In the genomic region with DNA sequence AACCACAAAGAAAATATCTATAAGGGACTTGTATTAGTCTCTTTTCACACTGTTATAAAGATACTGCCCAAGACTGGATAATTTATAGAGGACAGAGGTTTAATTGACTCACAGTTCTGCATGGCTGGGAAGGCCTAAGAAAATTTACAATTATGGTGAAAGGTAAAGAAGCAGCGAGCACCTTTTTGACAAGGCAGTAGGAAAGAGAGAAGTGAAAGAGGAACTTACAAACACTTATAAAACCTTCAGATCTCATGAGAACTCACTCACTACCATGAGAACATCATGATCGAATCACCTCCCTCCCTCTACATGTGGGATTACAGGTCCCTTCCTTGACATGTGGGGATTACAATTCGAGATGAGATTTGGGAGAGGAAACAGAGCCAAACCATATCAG, we compare ENCODE assay signal across 21 cellular contexts.
DNase-seq lines count a peak whose midpoint lies in the region; ATAC-seq, FAIRE-seq and TF ChIP-seq lines count a peak whose summit lies in the region.
"Had no signal": no experiment of that assay in that cellular context is flagged by ENCODE, and none has a peak within 500 bp of the region (broad histone marks: within the 10 kb centered on the region; RNA-seq: fewer than 3 reads in every experiment).

No MANE protein-coding gene starts in this region.

- H3K9me3 ChIP-seq in Karpas-422 (ENCODE audit: low read length), result 0 out of 2 replicates have a peak, but pooled peaks cover 4% of the 10 kb centered on the region
- H3K9me3 ChIP-seq: Caco-2, HAP-1 had no signal

- no peak overlapping the region for H3K4me2 ChIP-seq in Karpas-422 (ENCODE audit: low read depth, low read length, poor library complexity, severe bottlenecking)

- FAIRE-seq in D721Med (lab: Jason Lieb, UNC), result no peak
- FAIRE-seq: A204.1, HTR-8/SVneo, K562 had no signal

- H3K27ac ChIP-seq in Karpas-422 (ENCODE audit: low read length), result no peak overlapping the region
- H3K27ac ChIP-seq: C4-2B, GM23248 had no signal

- H3K4me3 ChIP-seq in Karpas-422 (ENCODE audit: low read length), result no peak overlapping the region
- H3K4me3 ChIP-seq: GM23248, HAP-1, K562 had no signal

- no peaks in the 10 kb centered on the region for H4K20me1 ChIP-seq in Karpas-422 (ENCODE audit: insufficient read depth, low read depth, low read length)

- peak; percentile 60 for DNase-seq in Karpas-422
- DNase-seq in OCI-M1 (lab: John Stamatoyannopoulos, UW), result peak; percentile 30
- DNase-seq in D721Med (ENCODE audit: insufficient read length, low spot score), result no peak
- DNase-seq in NCI-H2227 (lab: John Stamatoyannopoulos, UW; ENCODE audit: unreplicated experiment), result no peak
- DNase-seq: ACHN; Caco-2; CD4-positive, alpha-beta T cell; DMS153; DMS79; GDM1; GM23248; IMR-90; Kasumi-1 had no signal

- H3K36me3 ChIP-seq in Karpas-422 (ENCODE audit: insufficient read depth, low read length), result no peaks in the 10 kb centered on the region
- H3K36me3 ChIP-seq: HAP-1 had no signal

- no peak overlapping the region for H3K9ac ChIP-seq in Karpas-422 (ENCODE audit: low read length)
- H3K9ac ChIP-seq: GM23248 had no signal

- H3K79me2 ChIP-seq in Karpas-422 (ENCODE audit: low read length), result no peaks in the 10 kb centered on the region

- no peaks in the 10 kb centered on the region for H3K9me2 ChIP-seq in Karpas-422 (replicated peaks; ENCODE audit: insufficient read depth, low read length)

- no peak overlapping the region for H2AFZ ChIP-seq in Karpas-422 (ENCODE audit: low read length)
- H2AFZ ChIP-seq: GM23248 had no signal

- ATAC-seq in GM18858 (IDR thresholded peaks at IDR 0.05; ENCODE audit: unreplicated experiment) (peak; percentile 39), GM18868 (IDR thresholded peaks at IDR 0.05; ENCODE audit: unreplicated experiment) (peak; percentile 70), HG03571 (IDR thresholded peaks at IDR 0.05; ENCODE audit: unreplicated experiment) (no peak)
- ATAC-seq: K562 had no signal

- peaks cover 10% of the 10 kb centered on the region for H3K4me1 ChIP-seq in Karpas-422 (ENCODE audit: low read length)
- H3K4me1 ChIP-seq: Caco-2, HAP-1 had no signal

- no peak for TF ChIP-seq CTCF in D721Med (IDR thresholded peaks at IDR 0.05; ENCODE audit: insufficient read depth, missing control alignments)

- no peaks in the 10 kb centered on the region for H3K27me3 ChIP-seq in Karpas-422 (ENCODE audit: low read length)

Comparison
In these comparisons a context has a peak if more than half of its experiments do, and no peak if none do; other contexts are left out.
1. DNase-seq: peak in Karpas-422 (single experiment) and OCI-M1 (single experiment); none in D721Med (single experiment) and NCI-H2227 (single experiment).